In the genomic region with DNA sequence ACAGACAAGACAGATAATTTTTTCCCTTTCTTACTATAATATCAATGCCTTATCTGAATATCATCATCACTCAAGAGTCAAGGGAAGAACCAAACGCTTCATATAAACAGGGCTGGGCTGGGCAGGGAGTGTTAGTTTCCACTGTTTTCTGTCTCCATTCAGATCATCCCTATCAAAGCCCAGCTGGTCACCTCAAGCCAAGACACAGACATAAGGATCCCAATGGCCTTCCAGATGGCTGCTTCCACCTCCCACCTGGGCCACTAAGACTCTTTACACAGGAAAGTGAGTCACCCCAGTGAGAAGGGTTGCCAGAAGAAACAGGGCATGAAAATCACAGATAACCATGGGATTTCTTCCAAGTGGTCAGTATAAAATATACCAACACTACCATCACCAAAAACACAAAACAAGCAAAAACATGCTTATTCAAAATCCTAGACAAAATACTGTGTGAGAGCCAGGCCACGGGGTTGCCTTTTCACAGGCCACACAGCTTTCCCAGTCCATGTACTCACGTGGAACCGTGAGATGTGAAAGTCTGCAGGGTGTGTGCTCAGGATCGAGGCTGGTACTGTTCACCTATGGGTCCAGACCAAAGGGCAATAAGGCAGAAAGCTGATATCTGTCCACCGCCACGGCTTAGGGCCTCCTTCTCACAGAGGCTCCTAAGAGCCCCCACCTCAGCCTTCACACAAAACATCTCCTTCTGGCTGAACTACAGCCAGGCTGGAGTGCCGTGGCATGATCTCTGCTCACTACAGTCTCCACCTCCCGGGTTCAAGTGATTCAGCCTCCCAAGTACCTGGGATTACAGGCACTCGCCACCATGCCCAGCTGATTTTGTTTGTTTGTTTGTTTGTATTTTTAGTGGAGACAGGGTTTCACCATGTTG, we compare ENCODE assay signal across 18 cellular contexts. TPM values are rescaled to one million over a fixed set of nuclear protein-coding genes. Genes with fewer than 3 reads are reported as not detected.
DNase-seq lines count a peak whose midpoint lies in the region; ATAC-seq lines count a peak whose summit lies in the region.
"Had no signal": no experiment of that assay in that cellular context is flagged by ENCODE, and none has a peak within 500 bp of the region (broad histone marks: within the 10 kb centered on the region; RNA-seq: fewer than 3 reads in every experiment).

No MANE protein-coding gene starts in this region.

- in situ Hi-C loops in G401 (cut with HindIII; ENCODE audit: low sequenced_read_pairs), result no loop called here

- DNase-seq in G401 (ENCODE audit: low spot score), result peak; percentile 93
- DNase-seq in NCI-H524 treated with DMSO at 0.1 percent for 48 hours (lab: John Stamatoyannopoulos, UW), result peak; percentile 30
- peak; percentile 91 for DNase-seq in cerebellar cortex (ENCODE audit: low spot score)
- peak; percentile 24 for DNase-seq in islet precursor cell
- DNase-seq in RKO (ENCODE audit: low spot score), result no peak
- no peak for DNase-seq in stimulated activated naive CD4-positive, alpha-beta T cell treated with Interleukin-2 at 50 U/mL for 16 hours (lab: John Stamatoyannopoulos, UW)
- DNase-seq: BE2C; CD4-positive, alpha-beta memory T cell; DND-41; H7; Kasumi-1; NCI-H1417 treated with DMSO at 0.1 percent for 48 hours; NCI-H2081; NCI-H2227 treated with DMSO at 0.1 percent for 48 hours; NCI-H526 treated with DMSO at 0.1 percent for 48 hours; Peyer's patch; SIG-M5 had no signal

- no peak for ATAC-seq in GM21447 (IDR thresholded peaks at IDR 0.05; ENCODE audit: unreplicated experiment)

RNA-seq across cellular contexts. Expression of a gene that starts 5.7 kb away (rescaled TPM):
- total RNA-seq in G401 (2014; rRNA removed; shearing (Covaris generic)), result not detected in 2 replicates
- total RNA-seq: Peyer's patch had no signal

RNA-seq across cellular contexts. Expression of a gene that starts 15.8 kb away (rescaled TPM):
- total RNA-seq in G401 (2014; rRNA removed; shearing (Covaris generic)), result not detected in 2 replicates
- total RNA-seq: CD4-positive, alpha-beta memory T cell had no signal

Comparison
In these comparisons a context has a peak if more than half of its experiments do, and no peak if none do; other contexts are left out.
1. DNase-seq: peak in G401 (single experiment), NCI-H524 treated with DMSO at 0.1 percent for 48 hours (single experiment), cerebellar cortex (single experiment) and islet precursor cell (single experiment); none in RKO (single experiment) and stimulated activated naive CD4-positive, alpha-beta T cell treated with Interleukin-2 at 50 U/mL for 16 hours (single experiment).